In the genomic region with DNA sequence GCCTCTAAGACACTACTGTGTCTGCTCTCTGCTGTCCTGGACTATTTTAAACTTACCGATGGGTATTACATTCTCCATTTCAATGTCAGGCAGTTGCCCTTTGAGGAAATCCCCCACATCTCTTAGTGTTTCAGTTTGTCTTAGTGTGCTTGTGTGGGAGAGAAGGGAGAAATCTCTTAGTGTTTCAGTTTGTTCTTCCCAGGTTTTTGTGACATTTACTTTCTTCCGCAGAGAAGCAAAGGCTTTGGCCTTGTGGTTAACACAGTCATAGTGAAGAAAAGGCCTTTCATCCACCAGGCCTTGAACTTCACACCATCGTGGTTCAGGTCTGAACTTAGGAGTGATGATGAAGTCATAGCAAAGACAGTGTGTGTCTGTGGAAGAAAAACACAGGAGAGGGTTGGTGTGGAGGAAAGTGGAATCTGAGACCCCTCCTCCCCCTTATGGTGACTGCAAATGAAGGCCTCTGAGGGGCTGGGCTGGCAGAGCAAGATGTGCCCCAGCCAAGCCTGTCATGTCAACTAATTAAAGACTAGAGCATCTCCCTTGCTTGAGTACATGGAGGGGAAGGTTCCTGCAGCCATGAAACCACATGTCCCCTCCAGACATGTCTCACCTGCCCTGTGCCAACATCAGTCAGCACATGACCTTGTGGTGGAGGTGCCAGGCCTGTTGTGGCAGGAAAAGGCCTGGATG, we compare ENCODE assay signal across 13 cellular contexts. TPM values are rescaled to one million over a fixed set of nuclear protein-coding genes. Genes with fewer than 3 reads are reported as not detected.
DNase-seq lines count a peak whose midpoint lies in the region; ATAC-seq and TF ChIP-seq lines count a peak whose summit lies in the region.
"Had no signal": no experiment of that assay in that cellular context is flagged by ENCODE, and none has a peak within 500 bp of the region (broad histone marks: within the 10 kb centered on the region; RNA-seq: fewer than 3 reads in every experiment).

No MANE protein-coding gene starts in this region.

- peaks cover 25% of the 10 kb centered on the region for H3K79me2 ChIP-seq in Loucy (ENCODE audit: insufficient read depth, low read length)

- no peaks in the 10 kb centered on the region for H3F3A ChIP-seq in Loucy (ENCODE audit: low read depth)

- H3K9me3 ChIP-seq in Loucy (ENCODE audit: insufficient read depth, low read depth, low read length) (no peaks in the 10 kb centered on the region), right lobe of liver (no peaks in the 10 kb centered on the region)

- no peaks in the 10 kb centered on the region for H3K27me3 ChIP-seq in Loucy (ENCODE audit: insufficient read depth, low read length, poor library complexity, severe bottlenecking)
- H3K27me3 ChIP-seq in right lobe of liver = no peaks in the 10 kb centered on the region

- H2AFZ ChIP-seq in Loucy (ENCODE audit: low read length) = no peak overlapping the region

- ATAC-seq in GM21825 (IDR thresholded peaks at IDR 0.05; ENCODE audit: unreplicated experiment) (peak; percentile 31), right lobe of liver (no peak)
- ATAC-seq: esophagus mucosa had no signal

- DNase-seq in activated T-cell treated with anti-CD3 and anti-CD28 coated beads, Interleukin-2, amount 50 U/mL, for 24 hours = peak; percentile 58
- DNase-seq in activated T-cell treated with anti-CD3 and anti-CD28 coated beads, Interleukin-2, amount 50 U/mL, for 1 hour = no peak
- DNase-seq in posterior vena cava (ENCODE audit: low spot score) = peak; percentile 24
- no peak for DNase-seq in dermis blood vessel endothelial cell
- DNase-seq in activated effector memory CD4-positive, alpha-beta T cell treated with Interleukin-2 at 50 U/mL for 16 hours = no peak
- DNase-seq in right lobe of liver = no peak
- DNase-seq: NCI-H526 had no signal

- H3K4me1 Mint-ChIP-seq in activated T-cell treated with anti-CD3 and anti-CD28 coated beads, Interleukin-2, amount 50 U/mL, for 24 hours (ENCODE audit: low read depth) = peaks cover 50% of the 10 kb centered on the region

- H3K9ac ChIP-seq in Loucy (ENCODE audit: low read depth, low read length, poor library complexity, severe bottlenecking) = no peak overlapping the region

- H3K9me3 Mint-ChIP-seq in activated T-cell treated with anti-CD3 and anti-CD28 coated beads, Interleukin-2, amount 50 U/mL, for 24 hours = no peaks in the 10 kb centered on the region

- peaks cover 41% of the 10 kb centered on the region for H3K4me1 ChIP-seq in Loucy (ENCODE audit: insufficient read depth, low read length, poor library complexity, severe bottlenecking)
- peaks cover 0 to 3% (median 1%) of the 10 kb centered on the region in 4 donors for H3K4me1 ChIP-seq in right lobe of liver

- H3K36me3 Mint-ChIP-seq in activated T-cell treated with anti-CD3 and anti-CD28 coated beads, Interleukin-2, amount 50 U/mL, for 24 hours (ENCODE audit: low read depth) = no peaks in the 10 kb centered on the region

- no peak overlapping the region for H3K4me3 ChIP-seq in Loucy (ENCODE audit: low read length, poor library complexity, severe bottlenecking)
- H3K4me3 ChIP-seq in right lobe of liver = no peak overlapping the region

- peak overlapping the region; percentile 35 for H3K27ac Mint-ChIP-seq in activated T-cell treated with anti-CD3 and anti-CD28 coated beads, Interleukin-2, amount 50 U/mL, for 24 hours

- peaks cover 4% of the 10 kb centered on the region for H4K20me1 ChIP-seq in Loucy (ENCODE audit: insufficient read depth, low read length, poor library complexity, severe bottlenecking)

- H3K27me3 Mint-ChIP-seq in activated T-cell treated with anti-CD3 and anti-CD28 coated beads, Interleukin-2, amount 50 U/mL, for 24 hours = peaks cover 50% of the 10 kb centered on the region

- intact Hi-C loops in posterior vena cava (cut with DNase I) (no loop called here), right lobe of liver (cut with DNase I) (no loop called here)

- no peak overlapping the region for H3K27ac ChIP-seq in right lobe of liver

- no peaks in the 10 kb centered on the region for H3K36me3 ChIP-seq in Loucy (ENCODE audit: insufficient read depth, low read length)
- no peaks in the 10 kb centered on the region for H3K36me3 ChIP-seq in right lobe of liver

- H3K4me2 ChIP-seq in Loucy (ENCODE audit: low read depth, low read length, poor library complexity, severe bottlenecking) = peak overlapping the region; percentile 27

- no peak overlapping the region for H3K4me3 Mint-ChIP-seq in activated T-cell treated with anti-CD3 and anti-CD28 coated beads, Interleukin-2, amount 50 U/mL, for 24 hours

- no peaks in the 10 kb centered on the region for H3K9me2 ChIP-seq in Loucy (replicated peaks; ENCODE audit: low read depth, low read length)

- no peak for TF ChIP-seq POLR2A in right lobe of liver (IDR thresholded peaks at IDR 0.05)

- WGBS in right lobe of liver (ENCODE audit: insufficient coverage, low coverage, low lambda C conversion rate, missing lambda C conversion rate) = 55% methylated on average over 3 of the region's 3 CpGs

- TF ChIP-seq CTCF in Loucy (conservative IDR thresholded peaks at IDR 0.05; ENCODE audit: low read length) (no peak), right lobe of liver (IDR thresholded peaks at IDR 0.05) (no peak)

RNA-seq across cellular contexts. Expression of gene RAET1L, which starts 23.9 kb away (rescaled TPM):
- total RNA-seq in posterior vena cava = not detected
- total RNA-seq in dermis blood vessel endothelial cell = not detected in 2 replicates
- total RNA-seq in right lobe of liver = not detected
- total RNA-seq: LHCN-M2; osteoblast; T-helper 2 cell treated with Interferon-gamma antibody and Interleukin-4, amounts not matched to agents 100 ng/mL and 5 ng/mL, for 36 hours had no signal

RNA-seq across cellular contexts. Expression of gene ULBP1, which starts 37.7 kb away (rescaled TPM):
- total RNA-seq in posterior vena cava = under 1 TPM in 1 of 2 donors, not detected in 1; 0.19 TPM
- 0.17 and 0.23 TPM in 2 replicates for total RNA-seq in dermis blood vessel endothelial cell
- total RNA-seq in right lobe of liver = under 1 TPM in 5 of 6 experiments, not detected in 1; 0.07 to 0.43 (median 0.12) TPM

RNA-seq across cellular contexts. Expression of gene ULBP2, which starts 59.6 kb away (rescaled TPM):
- total RNA-seq in posterior vena cava = under 1 TPM; 0.43 to 0.51 TPM
- 2.0 and 3.7 TPM in 2 replicates for total RNA-seq in dermis blood vessel endothelial cell
- total RNA-seq in right lobe of liver = 1 to 10 TPM in 1 of 6 experiments, under 1 TPM in 5; 0.20 to 1.1 (median 0.26) TPM

Comparison
In these comparisons a context has a peak if more than half of its experiments do, and no peak if none do; other contexts are left out.
1. DNase-seq: peak in activated T-cell treated with anti-CD3 and anti-CD28 coated beads, Interleukin-2, amount 50 U/mL, for 24 hours (single experiment) and posterior vena cava (single experiment); none in activated T-cell treated with anti-CD3 and anti-CD28 coated beads, Interleukin-2, amount 50 U/mL, for 1 hour (single experiment), dermis blood vessel endothelial cell (single experiment), activated effector memory CD4-positive, alpha-beta T cell treated with Interleukin-2 at 50 U/mL for 16 hours (single experiment) and right lobe of liver (0 of 3).